Comparison of ENCODE assay signal across 10 cellular contexts in the genomic region with DNA sequence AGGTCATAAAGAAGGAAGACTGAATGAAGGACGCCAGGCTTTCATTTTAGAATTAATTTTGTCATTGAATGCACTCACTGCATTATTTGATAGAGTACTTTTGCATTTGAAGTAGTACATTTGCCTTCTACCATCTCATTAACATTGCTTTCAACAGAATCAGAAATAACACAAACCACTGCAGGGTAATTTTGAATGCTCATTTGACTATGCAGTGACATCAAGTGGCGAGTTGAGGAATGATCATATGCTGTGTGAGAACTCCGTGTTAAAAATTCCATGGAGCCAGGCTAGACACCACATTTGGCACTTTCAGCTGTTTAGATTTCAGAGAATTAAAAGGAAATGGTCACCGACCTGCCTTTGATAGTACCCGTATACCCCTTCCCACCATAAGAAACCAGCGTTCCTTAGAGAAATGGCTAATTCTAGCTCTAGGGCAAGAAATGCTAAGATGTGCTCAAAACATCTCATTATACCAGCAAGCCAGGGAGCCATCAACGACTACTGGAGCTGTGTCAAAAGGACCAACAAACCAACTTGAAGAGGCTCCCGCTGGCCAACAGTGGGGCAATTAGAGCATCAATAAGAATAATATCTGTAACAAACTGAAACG. TPM values are rescaled to one million over a fixed set of nuclear protein-coding genes. Genes with fewer than 3 reads are reported as not detected.
DNase-seq lines count a peak whose midpoint lies in the region; ATAC-seq, FAIRE-seq and TF ChIP-seq lines count a peak whose summit lies in the region.
"Had no signal": no experiment of that assay in that cellular context is flagged by ENCODE, and none has a peak within 500 bp of the region (broad histone marks: within the 10 kb centered on the region; RNA-seq: fewer than 3 reads in every experiment).

No MANE protein-coding gene starts in this region.

- H3K27ac Mint-ChIP-seq in Calu3 (ENCODE audit: unreplicated experiment): no peak overlapping the region

- TF ChIP-seq POLR2A in gastroesophageal sphincter (IDR thresholded peaks at IDR 0.05): no peak

- H3K36me3 ChIP-seq in gastroesophageal sphincter (peaks cover 0 to 77% of the 10 kb centered on the region in 2 donors), psoas muscle (ENCODE audit: insufficient read depth in 1 of 2, low read depth in 1 of 2) (peaks cover 5 to 69% of the 10 kb centered on the region in 2 donors)

- peaks cover 0 to 20% (median 9%) of the 10 kb centered on the region in 3 donors for H3K4me1 ChIP-seq in gastroesophageal sphincter
- H3K4me1 ChIP-seq in psoas muscle: no peaks in the 10 kb centered on the region

- TF ChIP-seq CTCF in Calu3 (IDR thresholded peaks at IDR 0.05; ENCODE audit: unreplicated experiment): peak; percentile 25
- peak; percentile 31 to 65 (median 56) for TF ChIP-seq CTCF in gastroesophageal sphincter (IDR thresholded peaks at IDR 0.05)
- peak; percentile 56 for TF ChIP-seq CTCF in psoas muscle (IDR thresholded peaks at IDR 0.05)

- peak; percentile 32 for DNase-seq in Calu3
- peak; percentile 46 for DNase-seq in HS-27A (ENCODE audit: low read depth)
- DNase-seq in psoas muscle: no peak
- DNase-seq in activated CD8-positive, alpha-beta memory T cell treated with anti-CD3 and anti-CD28 coated beads, Interleukin-2, amount 50 U/mL, for 48 hours: no peak

- intact Hi-C loops in Calu3 (cut with micrococcal nuclease; ENCODE audit: unreplicated experiment): loop anchor here (2.0 to 5.0 kb wide), 2 partner anchors 171 to 195 kb away; a partner anchor contains a TSS
- intact Hi-C loops in psoas muscle (cut with DNase I): loop anchor here (2.0 to 10.0 kb wide), 3 partner anchors 67 to 189 kb away; no protein-coding TSS in a partner anchor

- no peak for TF ChIP-seq EP300 in gastroesophageal sphincter (IDR thresholded peaks at IDR 0.05)

- no peak overlapping the region for H3K27ac ChIP-seq in gastroesophageal sphincter
- no peak overlapping the region for H3K27ac ChIP-seq in psoas muscle
- H3K27ac ChIP-seq: SJSA1 had no signal

- BruUV-seq in Calu3 (replicated peaks; lab: Mats Ljungman, UMichigan): no TSS peak

- H3K27me3 Mint-ChIP-seq in Calu3 (ENCODE audit: unreplicated experiment): no peaks in the 10 kb centered on the region
- H3K27me3 Mint-ChIP-seq: naive thymus-derived CD8-positive, alpha-beta T cell had no signal

- no peak overlapping the region for H3K4me3 Mint-ChIP-seq in Calu3 (ENCODE audit: low read depth, unreplicated experiment)
- H3K4me3 Mint-ChIP-seq: naive thymus-derived CD8-positive, alpha-beta T cell had no signal

- H3K36me3 Mint-ChIP-seq in Calu3 (ENCODE audit: insufficient read depth, unreplicated experiment): no peaks in the 10 kb centered on the region

- H3K27me3 ChIP-seq in gastroesophageal sphincter (no peaks in the 10 kb centered on the region), psoas muscle (ENCODE audit: insufficient read depth in 3 of 3, low read length in 2 of 3) (no peaks in the 10 kb centered on the region)
- H3K27me3 ChIP-seq: SJSA1 had no signal

- peak; percentile 75 for FAIRE-seq in TTC549 (lab: Jason Lieb, UNC)

- ATAC-seq in gastroesophageal sphincter (peak; percentile 40), psoas muscle (peak; percentile 59 to 88 (median 65)), GM21619 (IDR thresholded peaks at IDR 0.05; ENCODE audit: unreplicated experiment) (no peak), HG03571 (IDR thresholded peaks at IDR 0.05; ENCODE audit: unreplicated experiment) (no peak)

- CTCF ChIA-PET in Calu3 (lab: Charles Lee): interaction anchor here (1.1 to 1.8 kb wide), 3 partner anchors 13 to 228 kb away, joined by 3 to 6 read pairs (median 3); no protein-coding TSS in a partner anchor

- H3K4me1 Mint-ChIP-seq in Calu3 (ENCODE audit: low read depth, unreplicated experiment): no peaks in the 10 kb centered on the region

- H3K9me3 ChIP-seq in gastroesophageal sphincter (no peaks in the 10 kb centered on the region), psoas muscle (no peaks in the 10 kb centered on the region)
- H3K9me3 ChIP-seq: SJSA1 had no signal

- H3K4me3 ChIP-seq in gastroesophageal sphincter (no peak overlapping the region), psoas muscle (no peak overlapping the region)
- H3K4me3 ChIP-seq: SJSA1 had no signal

- H3K9me3 Mint-ChIP-seq in Calu3 (ENCODE audit: low read depth, unreplicated experiment): no peaks in the 10 kb centered on the region
- H3K9me3 Mint-ChIP-seq: naive thymus-derived CD8-positive, alpha-beta T cell had no signal

- WGBS in gastroesophageal sphincter (ENCODE audit: low coverage in 1 of 2), 2 donors: 54 to 56% methylated on average over 5 to 9 of the region's 9 CpGs
- WGBS in psoas muscle, 3 donors: 55 to 63% (median 57%) methylated on average over 9 of the region's 9 CpGs

RNA-seq across cellular contexts. Expression of a gene that starts 16.5 kb away (rescaled TPM):
- total RNA-seq in Calu3 (2022): 10.6 and 10.9 TPM in 2 replicates
- 10 to 100 TPM; 33.8 to 47.5 (median 41.9) TPM for total RNA-seq in gastroesophageal sphincter
- 10 to 100 TPM; 27.0 to 39.3 (median 35.5) TPM for total RNA-seq in psoas muscle
- 10 to 100 TPM; 19.4 to 38.4 (median 31.5) TPM for polyA plus RNA-seq in psoas muscle

RNA-seq across cellular contexts. Expression of a gene that starts 31.6 kb away (rescaled TPM):
- not detected in 2 replicates for total RNA-seq in Calu3 (2022)
- not detected for total RNA-seq in gastroesophageal sphincter
- not detected for total RNA-seq in psoas muscle
- polyA plus RNA-seq in psoas muscle: not detected
- total RNA-seq: naive thymus-derived CD8-positive, alpha-beta T cell; SJSA1 had no signal

Comparison
In these comparisons a context has a peak if more than half of its experiments do, and no peak if none do; other contexts are left out.
1. DNase-seq: peak in Calu3 (single experiment) and HS-27A (single experiment); none in psoas muscle (0 of 2) and activated CD8-positive, alpha-beta memory T cell treated with anti-CD3 and anti-CD28 coated beads, Interleukin-2, amount 50 U/mL, for 48 hours (single experiment).
2. ATAC-seq: peak in gastroesophageal sphincter (single experiment) and psoas muscle (4 of 4); none in GM21619 (single experiment) and HG03571 (single experiment).
3. Peak in every context shown above with its lines, with median percentiles within 50 percentile points of each other: CTCF ChIP-seq.